In genomic region chr15:74873036-74873755, GRCh38 we compare ENCODE assay signal across 2 cellular contexts.
A peak's percentile ranks its signal among the peaks of the same experiment; 100 is the strongest.
TF ChIP-seq lines count a peak whose summit lies in the region.

TSS of gene SCAMP2 (minus strand) at chr15:74873365. CDS start at chr15:74873255, 110 bp downstream.

TF ChIP-seq in IMR-90, 13 proteins besides CTCF, POLR2A, EP300 and RAD21:
- TF ChIP-seq SMC3 (IDR thresholded peaks at IDR 0.05; ENCODE audit: low read depth, low read length) (no peak), USF2 (IDR thresholded peaks at IDR 0.05; ENCODE audit: low read depth, low read length) (peak; percentile 8; the same call in 1 of the 2 replicates)
TF ChIP-seq in IMR-90: peak in this region for 1.

TF ChIP-seq in endothelial cell of umbilical vein, 7 proteins besides CTCF, POLR2A, EP300 and RAD21:
- TF ChIP-seq EZH2 (IDR thresholded peaks at IDR 0.05; ENCODE audit: borderline replicate concordance, low read depth, low read length, severe bottlenecking), result no peak
- peak; percentile 81 for TF ChIP-seq POLR2AphosphoS5 (IDR thresholded peaks at IDR 0.05; ENCODE audit: insufficient read depth, low read depth, low read length)
- TF ChIP-seq JUN (IDR thresholded peaks at IDR 0.05; ENCODE audit: borderline replicate concordance, insufficient read depth, insufficient read length, low read depth), result no peak
TF ChIP-seq in endothelial cell of umbilical vein: peak in this region for 1.
